Comparison of ENCODE assay signal across 1 cellular context in the genomic region with DNA sequence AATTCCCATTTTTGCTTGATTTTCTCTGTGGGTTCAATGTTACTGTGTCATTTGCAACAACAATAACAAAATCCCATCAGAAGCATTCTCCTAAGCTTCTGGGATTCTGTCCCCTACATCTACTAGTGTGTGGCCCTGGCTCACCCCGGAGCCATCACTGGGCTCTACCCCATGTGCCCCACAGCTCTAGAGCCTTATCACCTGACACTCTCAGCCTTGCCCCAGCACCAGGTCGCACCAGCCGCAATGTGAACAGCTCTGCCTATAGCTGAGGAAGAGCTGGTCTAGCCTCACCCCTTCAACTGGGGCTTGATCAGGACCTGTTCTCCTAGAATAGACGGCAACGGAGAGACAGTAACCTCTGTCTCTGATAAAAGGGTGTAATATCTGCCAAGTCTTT.
TF ChIP-seq lines count a peak whose summit lies in the region.

No MANE protein-coding gene starts in this region.

TF ChIP-seq in H1, 55 proteins besides CTCF, POLR2A, EP300 and RAD21:
- TF ChIP-seq CREB1 (IDR thresholded peaks at IDR 0.05) (no peak), POLR2AphosphoS5 (IDR thresholded peaks at IDR 0.05; ENCODE audit: low read depth, low read length) (no peak), MAFK (IDR thresholded peaks at IDR 0.05; ENCODE audit: low read depth, low read length) (no peak), KDM4A (IDR thresholded peaks at IDR 0.05; ENCODE audit: low read depth, low read length, severe bottlenecking) (no peak), EGR1 (IDR thresholded peaks at IDR 0.05; ENCODE audit: borderline replicate concordance, low read depth, low read length) (no peak), SP2 (IDR thresholded peaks at IDR 0.05; ENCODE audit: low read length) (no peak), FOSL1 (IDR thresholded peaks at IDR 0.05; ENCODE audit: insufficient read depth, low read depth, low read length) (no peak), SAP30 (IDR thresholded peaks at IDR 0.05; ENCODE audit: insufficient read depth, insufficient replicate concordance, low read length) (no peak), ZNF274 (IDR thresholded peaks at IDR 0.05; ENCODE audit: borderline replicate concordance, extremely low read depth, low read length) (no peak), CHD2 (IDR thresholded peaks at IDR 0.05; ENCODE audit: low read length) (no peak), SRF (IDR thresholded peaks at IDR 0.05; ENCODE audit: low read depth, low read length) (no peak), TAF1 (IDR thresholded peaks at IDR 0.05; ENCODE audit: low read depth, low read length) (no peak), TEAD4 (IDR thresholded peaks at IDR 0.05; ENCODE audit: low read depth, low read length) (no peak), BCL11A (IDR thresholded peaks at IDR 0.05; ENCODE audit: low read depth in 2 of 2, low read length in 2 of 2) (no peak), SP4 (IDR thresholded peaks at IDR 0.05; ENCODE audit: low read length) (no peak), TAF7 (optimal IDR thresholded peaks at IDR 0.05; ENCODE audit: borderline replicate concordance, low read depth, low read length) (no peak)
- TF ChIP-seq, protein P1, sequence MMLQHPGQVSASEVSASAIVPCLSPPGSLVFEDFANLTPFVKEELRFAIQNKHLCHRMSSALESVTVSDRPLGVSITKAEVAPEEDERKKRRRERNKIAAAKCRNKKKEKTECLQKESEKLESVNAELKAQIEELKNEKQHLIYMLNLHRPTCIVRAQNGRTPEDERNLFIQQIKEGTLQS (IDR thresholded peaks at IDR 0.05; ENCODE audit: insufficient read depth, low read depth, low read length) = no peak
